1 cellular context compared by ENCODE assay signal in genomic region chr17:74417178-74418045, GRCh38.
TF ChIP-seq lines count a peak whose summit lies in the region.

No MANE protein-coding gene starts in this region.

TF ChIP-seq in HCT116, 20 proteins besides CTCF, POLR2A, EP300 and RAD21:
- TF ChIP-seq ZBTB33 (IDR thresholded peaks at IDR 0.05; ENCODE audit: extremely low read depth, insufficient replicate concordance, low read length), result peak; percentile 55
- peak; percentile 21 for TF ChIP-seq YY1 (IDR thresholded peaks at IDR 0.05; ENCODE audit: extremely low read depth, insufficient replicate concordance, low read depth, low read length)
- peak; percentile 90 for TF ChIP-seq SRF (IDR thresholded peaks at IDR 0.05; ENCODE audit: low read depth)
- TF ChIP-seq POLR2AphosphoS5 (IDR thresholded peaks at IDR 0.05; ENCODE audit: low read depth, low read length), result peak; percentile 78
- no peak for TF ChIP-seq ZNF274 (IDR thresholded peaks at IDR 0.05; ENCODE audit: low read depth, low read length)
- TF ChIP-seq, protein P1, sequence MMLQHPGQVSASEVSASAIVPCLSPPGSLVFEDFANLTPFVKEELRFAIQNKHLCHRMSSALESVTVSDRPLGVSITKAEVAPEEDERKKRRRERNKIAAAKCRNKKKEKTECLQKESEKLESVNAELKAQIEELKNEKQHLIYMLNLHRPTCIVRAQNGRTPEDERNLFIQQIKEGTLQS (IDR thresholded peaks at IDR 0.05), result no peak; the same call in 1 of the 2 replicates
- TF ChIP-seq CBX3 (IDR thresholded peaks at IDR 0.05; ENCODE audit: low read depth), result peak; percentile 100
- TF ChIP-seq, protein P2, sequence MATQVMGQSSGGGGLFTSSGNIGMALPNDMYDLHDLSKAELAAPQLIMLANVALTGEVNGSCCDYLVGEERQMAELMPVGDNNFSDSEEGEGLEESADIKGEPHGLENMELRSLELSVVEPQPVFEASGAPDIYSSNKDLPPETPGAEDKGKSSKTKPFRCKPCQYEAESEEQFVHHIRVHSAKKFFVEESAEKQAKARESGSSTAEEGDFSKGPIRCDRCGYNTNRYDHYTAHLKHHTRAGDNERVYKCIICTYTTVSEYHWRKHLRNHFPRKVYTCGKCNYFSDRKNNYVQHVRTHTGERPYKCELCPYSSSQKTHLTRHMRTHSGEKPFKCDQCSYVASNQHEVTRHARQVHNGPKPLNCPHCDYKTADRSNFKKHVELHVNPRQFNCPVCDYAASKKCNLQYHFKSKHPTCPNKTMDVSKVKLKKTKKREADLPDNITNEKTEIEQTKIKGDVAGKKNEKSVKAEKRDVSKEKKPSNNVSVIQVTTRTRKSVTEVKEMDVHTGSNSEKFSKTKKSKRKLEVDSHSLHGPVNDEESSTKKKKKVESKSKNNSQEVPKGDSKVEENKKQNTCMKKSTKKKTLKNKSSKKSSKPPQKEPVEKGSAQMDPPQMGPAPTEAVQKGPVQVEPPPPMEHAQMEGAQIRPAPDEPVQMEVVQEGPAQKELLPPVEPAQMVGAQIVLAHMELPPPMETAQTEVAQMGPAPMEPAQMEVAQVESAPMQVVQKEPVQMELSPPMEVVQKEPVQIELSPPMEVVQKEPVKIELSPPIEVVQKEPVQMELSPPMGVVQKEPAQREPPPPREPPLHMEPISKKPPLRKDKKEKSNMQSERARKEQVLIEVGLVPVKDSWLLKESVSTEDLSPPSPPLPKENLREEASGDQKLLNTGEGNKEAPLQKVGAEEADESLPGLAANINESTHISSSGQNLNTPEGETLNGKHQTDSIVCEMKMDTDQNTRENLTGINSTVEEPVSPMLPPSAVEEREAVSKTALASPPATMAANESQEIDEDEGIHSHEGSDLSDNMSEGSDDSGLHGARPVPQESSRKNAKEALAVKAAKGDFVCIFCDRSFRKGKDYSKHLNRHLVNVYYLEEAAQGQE (IDR thresholded peaks at IDR 0.05; ENCODE audit: low read depth), result no peak
- TF ChIP-seq ELF1 (IDR thresholded peaks at IDR 0.05; ENCODE audit: borderline replicate concordance, low read depth), result no peak
- no peak for TF ChIP-seq ZFX (IDR thresholded peaks at IDR 0.05)
- no peak for TF ChIP-seq EZH2 (IDR thresholded peaks at IDR 0.05)
- peak; percentile 99 for TF ChIP-seq JUND (IDR thresholded peaks at IDR 0.05)
- peak; percentile 96 for TF ChIP-seq SP1 (IDR thresholded peaks at IDR 0.05; ENCODE audit: low read depth)
- TF ChIP-seq EGR1 (IDR thresholded peaks at IDR 0.05; ENCODE audit: low read depth), result no peak; the same call in 1 of the 2 replicates
- no peak for TF ChIP-seq CEBPB (IDR thresholded peaks at IDR 0.05; ENCODE audit: low read depth)
- peak; percentile 47 for TF ChIP-seq TCF7L2 (IDR thresholded peaks at IDR 0.05; ENCODE audit: borderline replicate concordance, extremely low read depth, insufficient read depth, insufficient read length)
- TF ChIP-seq, protein P3, sequence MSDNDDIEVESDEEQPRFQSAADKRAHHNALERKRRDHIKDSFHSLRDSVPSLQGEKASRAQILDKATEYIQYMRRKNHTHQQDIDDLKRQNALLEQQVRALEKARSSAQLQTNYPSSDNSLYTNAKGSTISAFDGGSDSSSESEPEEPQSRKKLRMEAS (IDR thresholded peaks at IDR 0.05), result peak; percentile 85
- TF ChIP-seq FOSL1 (IDR thresholded peaks at IDR 0.05; ENCODE audit: low read depth), result peak; percentile 98
- TF ChIP-seq SIN3A (IDR thresholded peaks at IDR 0.05; ENCODE audit: low read depth), result no peak; the same call in none of the 2 replicates
- TF ChIP-seq EZH2phosphoT487 (IDR thresholded peaks at IDR 0.05; ENCODE audit: borderline replicate concordance), result no peak
